In genomic region chr11:10322830-10323792, GRCh38 we compare ENCODE assay signal across 8 cellular contexts. TPM values are rescaled to one million over a fixed set of nuclear protein-coding genes. Genes with fewer than 3 reads are reported as not detected.
A peak's percentile ranks its signal among the peaks of the same experiment; 100 is the strongest.
DNase-seq lines count a peak whose midpoint lies in the region; ATAC-seq and TF ChIP-seq lines count a peak whose summit lies in the region.

No MANE protein-coding gene starts in this region.

- peak; percentile 75 for DNase-seq in NCI-H1436 (lab: John Stamatoyannopoulos, UW)
- no peak for DNase-seq in NCI-H1436 treated with DMSO at 0.1 percent for 48 hours (lab: John Stamatoyannopoulos, UW)
- DNase-seq in KG1 (lab: John Stamatoyannopoulos, UW), result peak; percentile 34
- DNase-seq in SJCRH30, result peak; percentile 48 to 83
- DNase-seq in adrenal gland, result peak; percentile 69 to 89 (median 77)
- DNase-seq in right atrium auricular region (ENCODE audit: low spot score), result peak; percentile 79
- peak; percentile 72 for DNase-seq in skeletal muscle cell (ENCODE audit: low read depth)

- H3K27me3 ChIP-seq in SJCRH30 (no peaks in the 10 kb centered on the region), adrenal gland (no peaks in the 10 kb centered on the region), right atrium auricular region (no peaks in the 10 kb centered on the region)

- H3K9me3 ChIP-seq in SJCRH30 (replicated peaks) (no peaks in the 10 kb centered on the region), adrenal gland (replicated peaks in 1 of 3) (no peaks in the 10 kb centered on the region), right atrium auricular region (no peaks in the 10 kb centered on the region)

- H3K4me3 ChIP-seq in SJCRH30, result peak overlapping the region; percentile 29
- no peak overlapping the region for H3K4me3 ChIP-seq in adrenal gland
- H3K4me3 ChIP-seq in right atrium auricular region, result no peak overlapping the region
- no peak overlapping the region for H3K4me3 ChIP-seq in skeletal muscle cell (ENCODE audit: low read depth, low read length)

- TF ChIP-seq CTCF in adrenal gland (IDR thresholded peaks at IDR 0.05) (peak; percentile 22 to 84 (median 66)), right atrium auricular region (IDR thresholded peaks at IDR 0.05) (peak in 1 of 2 donors; percentile 69)

- no peaks in the 10 kb centered on the region for H3K36me3 ChIP-seq in SJCRH30
- H3K36me3 ChIP-seq in adrenal gland (replicated peaks in 1 of 2), result no peaks in the 10 kb centered on the region
- H3K36me3 ChIP-seq in right atrium auricular region, result no peaks in the 10 kb centered on the region

- intact Hi-C loops in adrenal gland (cut with DNase I), result no loop called here

- WGBS in adrenal gland, 4 donors, result 19 to 26% (median 24%) methylated on average over 8 of the region's 8 CpGs

- H3K27ac ChIP-seq in SJCRH30 (peak overlapping the region; percentile 7; the same call in 1 of the 2 replicates), adrenal gland (peak overlapping the region in 2 of 5 donors; percentile 57 to 58), right atrium auricular region (peak overlapping the region; percentile 5 to 61)

- no peak for TF ChIP-seq POLR2A in adrenal gland (IDR thresholded peaks at IDR 0.05)

- ATAC-seq in HG03442 (IDR thresholded peaks at IDR 0.05; ENCODE audit: unreplicated experiment), result no peak

- peaks cover 33% of the 10 kb centered on the region for H3K4me1 ChIP-seq in SJCRH30
- H3K4me1 ChIP-seq in adrenal gland (replicated peaks in 1 of 2), result peaks cover 28 to 54% of the 10 kb centered on the region in 2 donors
- peaks cover 0 to 44% of the 10 kb centered on the region in 2 donors for H3K4me1 ChIP-seq in right atrium auricular region

RNA-seq across cellular contexts. Expression of gene ADM, which starts 18.2 kb away (rescaled TPM):
- total RNA-seq in SJCRH30 (2014; rRNA removed; shearing (Covaris generic)), result 2.2 and 2.3 TPM in 2 replicates
- total RNA-seq in adrenal gland (10 to 100 TPM in 7 of 8 donors, 1 to 10 TPM in 1; 3.6 to 55.7 (median 15.8) TPM), right atrium auricular region (100 to 1,000 TPM in 1 of 2 donors, 10 to 100 TPM in 1; 31.2 to 217 TPM)
- 10 to 100 TPM in 2 of 3 donors, 1 to 10 TPM in 1; 6.9 to 27.6 (median 26.3) TPM for polyA plus RNA-seq in adrenal gland

RNA-seq across cellular contexts. Expression of gene SBF2, which starts 29.1 kb away (rescaled TPM):
- total RNA-seq in SJCRH30 (2014; rRNA removed; shearing (Covaris generic)), result 31.8 and 34.7 TPM in 2 replicates
- total RNA-seq in adrenal gland (10 to 100 TPM; 32.1 to 60.7 (median 41.8) TPM), right atrium auricular region (10 to 100 TPM; 22.8 to 23.9 TPM)
- 10 to 100 TPM; 12.5 to 23.5 (median 15.9) TPM for polyA plus RNA-seq in adrenal gland
